ENCODE assay signal across 10 cellular contexts in genomic region chr6:44217332-44218143, GRCh38. TPM values are rescaled to one million over a fixed set of nuclear protein-coding genes. Genes with fewer than 3 reads are reported as not detected.
DNase-seq lines count a peak whose midpoint lies in the region; ATAC-seq, FAIRE-seq and TF ChIP-seq lines count a peak whose summit lies in the region.
"Had no signal": no experiment of that assay in that cellular context is flagged by ENCODE, and none has a peak within 500 bp of the region (broad histone marks: within the 10 kb centered on the region; RNA-seq: fewer than 3 reads in every experiment).

No MANE protein-coding gene starts in this region.

- no peak overlapping the region for H3K4me2 ChIP-seq in K562 (ENCODE audit: insufficient read depth, low read length)

- no TSS peak for BruUV-seq in K562 (replicated peaks; lab: Mats Ljungman, UMichigan)

- DNase-seq in HT1080 (ENCODE audit: low read depth) (peak; percentile 13), K562 (ENCODE audit: extremely low read depth in 1 of 4, low spot score in 3 of 4) (no peak), kidney tubule cell (ENCODE audit: low spot score) (peak; percentile 78), substantia nigra (lab: John Stamatoyannopoulos, UW) (peak in 38 of 49 donors; percentile 9 to 84 (median 43)), NCI-H187 (lab: John Stamatoyannopoulos, UW) (no peak)
- DNase-seq: activated CD8-positive, alpha-beta memory T cell treated with anti-CD3 and anti-CD28 coated beads, Interleukin-2, amount 50 U/mL, for 4 hours; stimulated activated CD4-positive, alpha-beta T cell treated with anti-CD3 and anti-CD28 coated beads, Interleukin-15, amount 100 ng/mL, for 24 hours had no signal

- no peak overlapping the region for H3K4me3 ChIP-seq in K562

- H3K4me1 ChIP-seq in K562 (replicated peaks in 1 of 2; ENCODE audit: control insufficient read depth in 2 of 2, insufficient read depth in 2 of 2, low read length in 2 of 2): peaks cover 43 to 50% of the 10 kb centered on the region in 2 experiments

- intact Hi-C loops in K562 (cut with micrococcal nuclease): no loop called here

- in situ Hi-C loops in K562 (cut with MboI): no loop called here

- no peaks in the 10 kb centered on the region for H3K9me1 ChIP-seq in K562 (ENCODE audit: control insufficient read depth, insufficient read depth, low read length)

- H3K27me3 ChIP-seq in K562 (ENCODE audit: control insufficient read depth in 2 of 2, insufficient read depth in 2 of 2, low read length in 2 of 2): no peaks in the 10 kb centered on the region

- 0 out of 3 replicates have a peak, but pooled peaks cover 2% of the 10 kb centered on the region for H3K79me2 ChIP-seq in K562 (ENCODE audit: control insufficient read depth, insufficient read depth, low read length)

- CTCF ChIA-PET in K562 (lab: Yijun Ruan, JAX; ENCODE audit: low intra/inter-chr PET ratio): no interaction called here

- H3K27ac ChIP-seq in K562 (ENCODE audit: extremely low read depth, low read depth, low read length) (no peak overlapping the region), substantia nigra (ENCODE audit: low read depth, low read length, poor library complexity, severe bottlenecking) (no peak overlapping the region)

- POLR2A ChIA-PET in K562 (lab: Yijun Ruan, JAX): interaction anchor here (0.6 to 2.0 kb wide), 7 partner anchors 8 to 544 kb away, joined by 3 to 11 read pairs (median 4); no protein-coding TSS in a partner anchor

- 81% methylated on average over 15 of the region's 16 CpGs for WGBS in K562 (ENCODE audit: insufficient coverage, low coverage, missing lambda C conversion rate)

- no peak for TF ChIP-seq CTCF in K562 (IDR thresholded peaks at IDR 0.05 in 2 of 3, conservative IDR thresholded peaks at IDR 0.05 in 1 of 3; ENCODE audit: insufficient read depth in 2 of 3, low read depth in 1 of 3, low read length in 3 of 3)

- H2AFZ ChIP-seq in K562 (ENCODE audit: low read depth, low read length): no peak overlapping the region

- TF ChIP-seq POLR2A in K562 (conservative IDR thresholded peaks at IDR 0.05): no peak

- no peaks in the 10 kb centered on the region for H3K9me3 ChIP-seq in K562 (replicated peaks; ENCODE audit: control insufficient read depth, insufficient read depth, low read depth, low read length)

- H3K9ac ChIP-seq in K562 (ENCODE audit: insufficient read depth in 1 of 2, low read depth in 2 of 2, low read length in 2 of 2): peak overlapping the region in 1 of 2 experiments; percentile 53; a peak in 1 of 4 replicates

- TF ChIP-seq EP300 in K562 (IDR thresholded peaks at IDR 0.05; ENCODE audit: low read length): no peak

- H3K36me3 ChIP-seq in K562 (ENCODE audit: control insufficient read depth, insufficient read depth, low read length): no peaks in the 10 kb centered on the region

- H4K20me1 ChIP-seq in K562 (replicated peaks; ENCODE audit: control insufficient read depth, insufficient read depth, low read length): no peaks in the 10 kb centered on the region

- FAIRE-seq in K562 (lab: Jason Lieb, UNC): no peak

- ATAC-seq in K562 (no peak), HG03571 (IDR thresholded peaks at IDR 0.05; ENCODE audit: unreplicated experiment) (no peak), GM21619 (IDR thresholded peaks at IDR 0.05; ENCODE audit: unreplicated experiment) (no peak), HG02852 (IDR thresholded peaks at IDR 0.05; ENCODE audit: unreplicated experiment) (no peak)

- no peak for TF ChIP-seq RAD21 in K562 (CRISPR knock-in tag; conservative IDR thresholded peaks at IDR 0.05 in 1 of 2, IDR thresholded peaks at IDR 0.05 in 1 of 2)

RNA-seq across cellular contexts. Expression of gene MYMX, which starts 0.8 kb away (rescaled TPM):
- total RNA-seq in HT1080 (2014; rRNA removed; shearing (Covaris generic)): not detected in 2 replicates
- not detected in 2 replicates for polyA plus RNA-seq in HT1080 (2015; cell fraction: cytosol; rRNA removed)
- not detected in 2 replicates for polyA plus RNA-seq in HT1080 (2015; cell fraction: nucleus; rRNA removed)
- not detected in 2 replicates for total RNA-seq in K562 (2011; cell fraction: chromatin; rRNA removed; ENCODE audit: low replicate concordance)
- total RNA-seq in K562 (2011; cell fraction: nucleolus; rRNA removed): not detected in 2 replicates
- total RNA-seq in K562 (2011; cell fraction: nucleoplasm; rRNA removed): not detected in 2 replicates
- total RNA-seq in K562 (2014; rRNA removed) (not detected in 2 replicates), K562 (2014; rRNA removed; fragmentation: Illumina TruSeq; extraction: Trizol) (not detected in 2 replicates), K562 (2015; rRNA removed; fragmentation: Illumina TruSeq; extraction: Trizol) (not detected in 2 replicates), K562 (2021) (not detected in 2 replicates)
- polyA plus RNA-seq in K562 (2011; rRNA removed) (0.12 TPM in 1 of 2 replicates, not detected in the other), K562 (2014; fragmentation: Illumina TruSeq; extraction: Trizol) (not detected in 2 replicates), K562 (2014; fragmentation: Nextera tagmentation; extraction: Ambion mirVana) (not detected), K562 (2014; rRNA removed) (0.12 TPM in 1 of 2 replicates, not detected in the other)
- polyA plus RNA-seq in K562 (2011; cell fraction: cytosol; rRNA removed): 0.12 TPM in 1 of 2 replicates, not detected in the other
- 0.20 TPM in 1 of 2 replicates, not detected in the other for polyA plus RNA-seq in K562 (2011; cell fraction: nucleus; rRNA removed)
- polyA plus RNA-seq in K562 (2012): 0.17 and 0.23 TPM in 2 replicates
- polyA minus RNA-seq in K562 (2011; rRNA and poly(A)+ RNA removed): not detected in 2 replicates
- polyA minus RNA-seq in K562 (2011; cell fraction: cytosol; rRNA and poly(A)+ RNA removed): not detected in 2 replicates
- 0.56 TPM in 1 of 2 replicates, not detected in the other for polyA minus RNA-seq in K562 (2011; cell fraction: nucleus; rRNA and poly(A)+ RNA removed)

RNA-seq across cellular contexts. Expression of gene SLC29A1, which starts 5.9 kb away (rescaled TPM):
- 55.2 and 78.8 TPM in 2 replicates for total RNA-seq in HT1080 (2014; rRNA removed; shearing (Covaris generic))
- polyA plus RNA-seq in HT1080 (2015; cell fraction: cytosol; rRNA removed): 53.9 and 62.8 TPM in 2 replicates
- 128 and 144 TPM in 2 replicates for polyA plus RNA-seq in HT1080 (2015; cell fraction: nucleus; rRNA removed)
- 171 and 379 TPM in 2 replicates for total RNA-seq in K562 (2011; cell fraction: chromatin; rRNA removed; ENCODE audit: low replicate concordance)
- 331 and 348 TPM in 2 replicates for total RNA-seq in K562 (2011; cell fraction: nucleolus; rRNA removed)
- total RNA-seq in K562 (2011; cell fraction: nucleoplasm; rRNA removed): 305 and 360 TPM in 2 replicates
- total RNA-seq in K562 (2014; rRNA removed): 57.7 and 89.5 TPM in 2 replicates
- 32.8 and 35.3 TPM in 2 replicates for total RNA-seq in K562 (2014; rRNA removed; fragmentation: Illumina TruSeq; extraction: Trizol)
- 43.2 and 44.3 TPM in 2 replicates for total RNA-seq in K562 (2015; rRNA removed; fragmentation: Illumina TruSeq; extraction: Trizol)
- total RNA-seq in K562 (2021): 103 and 107 TPM in 2 replicates
- polyA plus RNA-seq in K562 (2011; rRNA removed): 148 and 204 TPM in 2 replicates
- polyA plus RNA-seq in K562 (2011; cell fraction: cytosol; rRNA removed): 291 and 372 TPM in 2 replicates
- polyA plus RNA-seq in K562 (2011; cell fraction: nucleus; rRNA removed): 496 and 544 TPM in 2 replicates
- 90.3 and 112 TPM in 2 replicates for polyA plus RNA-seq in K562 (2012)
- 136 and 170 TPM in 2 replicates for polyA plus RNA-seq in K562 (2014; fragmentation: Illumina TruSeq; extraction: Trizol)
- 10 to 100 TPM; 18.9 to 42.0 TPM for polyA plus RNA-seq in K562 (2014; fragmentation: Nextera tagmentation; extraction: Ambion mirVana)
- polyA plus RNA-seq in K562 (2014; rRNA removed): 140 and 147 TPM in 2 replicates
- polyA minus RNA-seq in K562 (2011; rRNA and poly(A)+ RNA removed): 119 and 153 TPM in 2 replicates
- 67.5 and 84.3 TPM in 2 replicates for polyA minus RNA-seq in K562 (2011; cell fraction: cytosol; rRNA and poly(A)+ RNA removed)
- polyA minus RNA-seq in K562 (2011; cell fraction: nucleus; rRNA and poly(A)+ RNA removed): 71.0 and 95.0 TPM in 2 replicates

RNA-seq across cellular contexts. Expression of gene HSP90AB1, which starts 29.4 kb away (rescaled TPM):
- total RNA-seq in HT1080 (2014; rRNA removed; shearing (Covaris generic)): 1,711 and 1,925 TPM in 2 replicates
- polyA plus RNA-seq in HT1080 (2015; cell fraction: cytosol; rRNA removed): 1,157 and 1,362 TPM in 2 replicates
- 2,491 and 2,674 TPM in 2 replicates for polyA plus RNA-seq in HT1080 (2015; cell fraction: nucleus; rRNA removed)
- 266 and 322 TPM in 2 replicates for total RNA-seq in K562 (2011; cell fraction: chromatin; rRNA removed; ENCODE audit: low replicate concordance)
- 268 and 275 TPM in 2 replicates for total RNA-seq in K562 (2011; cell fraction: nucleolus; rRNA removed)
- total RNA-seq in K562 (2011; cell fraction: nucleoplasm; rRNA removed): 328 and 337 TPM in 2 replicates
- total RNA-seq in K562 (2014; rRNA removed) (2,052 and 2,390 TPM in 2 replicates), K562 (2014; rRNA removed; fragmentation: Illumina TruSeq; extraction: Trizol) (2,633 and 2,824 TPM in 2 replicates), K562 (2015; rRNA removed; fragmentation: Illumina TruSeq; extraction: Trizol) (2,220 and 2,262 TPM in 2 replicates), K562 (2021) (2,162 and 2,174 TPM in 2 replicates)
- polyA plus RNA-seq in K562 (2011; rRNA removed) (2,356 and 2,496 TPM in 2 replicates), K562 (2014; fragmentation: Illumina TruSeq; extraction: Trizol) (3,149 and 3,358 TPM in 2 replicates), K562 (2014; fragmentation: Nextera tagmentation; extraction: Ambion mirVana) (1,000 to 10,000 TPM; 1,975 to 2,865 TPM), K562 (2014; rRNA removed) (1,691 and 1,780 TPM in 2 replicates)
- 1,126 and 1,804 TPM in 2 replicates for polyA plus RNA-seq in K562 (2011; cell fraction: cytosol; rRNA removed)
- 568 and 703 TPM in 2 replicates for polyA plus RNA-seq in K562 (2011; cell fraction: nucleus; rRNA removed)
- 1,146 and 2,065 TPM in 2 replicates for polyA plus RNA-seq in K562 (2012)
- polyA minus RNA-seq in K562 (2011; rRNA and poly(A)+ RNA removed): 2,497 and 2,549 TPM in 2 replicates
- 1,081 and 1,374 TPM in 2 replicates for polyA minus RNA-seq in K562 (2011; cell fraction: cytosol; rRNA and poly(A)+ RNA removed)
- 111 and 287 TPM in 2 replicates for polyA minus RNA-seq in K562 (2011; cell fraction: nucleus; rRNA and poly(A)+ RNA removed)

RNA-seq across cellular contexts. Expression of gene SLC35B2, which starts 39.8 kb away (rescaled TPM):
- total RNA-seq in HT1080 (2014; rRNA removed; shearing (Covaris generic)): 123 and 127 TPM in 2 replicates
- 122 and 140 TPM in 2 replicates for polyA plus RNA-seq in HT1080 (2015; cell fraction: cytosol; rRNA removed)
- polyA plus RNA-seq in HT1080 (2015; cell fraction: nucleus; rRNA removed): 89.5 and 94.0 TPM in 2 replicates
- total RNA-seq in K562 (2011; cell fraction: chromatin; rRNA removed; ENCODE audit: low replicate concordance): 26.7 and 95.0 TPM in 2 replicates
- total RNA-seq in K562 (2011; cell fraction: nucleolus; rRNA removed): 138 and 143 TPM in 2 replicates
- total RNA-seq in K562 (2011; cell fraction: nucleoplasm; rRNA removed): 89.1 and 89.6 TPM in 2 replicates
- total RNA-seq in K562 (2014; rRNA removed): 43.6 and 59.3 TPM in 2 replicates
- total RNA-seq in K562 (2014; rRNA removed; fragmentation: Illumina TruSeq; extraction: Trizol): 31.1 and 38.8 TPM in 2 replicates
- 46.0 and 47.1 TPM in 2 replicates for total RNA-seq in K562 (2015; rRNA removed; fragmentation: Illumina TruSeq; extraction: Trizol)
- 53.1 and 54.3 TPM in 2 replicates for total RNA-seq in K562 (2021)
- 50.8 and 53.9 TPM in 2 replicates for polyA plus RNA-seq in K562 (2011; rRNA removed)
- polyA plus RNA-seq in K562 (2011; cell fraction: cytosol; rRNA removed): 78.9 and 125 TPM in 2 replicates
- 67.9 and 76.7 TPM in 2 replicates for polyA plus RNA-seq in K562 (2011; cell fraction: nucleus; rRNA removed)
- 57.9 and 70.2 TPM in 2 replicates for polyA plus RNA-seq in K562 (2012)
- polyA plus RNA-seq in K562 (2014; fragmentation: Illumina TruSeq; extraction: Trizol): 57.6 and 58.9 TPM in 2 replicates
- 10 to 100 TPM; 14.5 to 19.2 TPM for polyA plus RNA-seq in K562 (2014; fragmentation: Nextera tagmentation; extraction: Ambion mirVana)
- 59.1 and 61.8 TPM in 2 replicates for polyA plus RNA-seq in K562 (2014; rRNA removed)
- 23.7 and 34.2 TPM in 2 replicates for polyA minus RNA-seq in K562 (2011; rRNA and poly(A)+ RNA removed)
- 21.6 and 21.9 TPM in 2 replicates for polyA minus RNA-seq in K562 (2011; cell fraction: cytosol; rRNA and poly(A)+ RNA removed)
- polyA minus RNA-seq in K562 (2011; cell fraction: nucleus; rRNA and poly(A)+ RNA removed): 19.0 and 20.8 TPM in 2 replicates

RNA-seq across cellular contexts. Expression of gene NFKBIE, which starts 47.8 kb away (rescaled TPM):
- total RNA-seq in HT1080 (2014; rRNA removed; shearing (Covaris generic)): 11.4 and 12.5 TPM in 2 replicates
- 7.2 and 8.5 TPM in 2 replicates for polyA plus RNA-seq in HT1080 (2015; cell fraction: cytosol; rRNA removed)
- polyA plus RNA-seq in HT1080 (2015; cell fraction: nucleus; rRNA removed): 4.8 and 5.2 TPM in 2 replicates
- total RNA-seq in K562 (2011; cell fraction: chromatin; rRNA removed; ENCODE audit: low replicate concordance): 10.6 and 17.8 TPM in 2 replicates
- total RNA-seq in K562 (2011; cell fraction: nucleolus; rRNA removed): 11.2 and 14.0 TPM in 2 replicates
- 7.4 and 8.2 TPM in 2 replicates for total RNA-seq in K562 (2011; cell fraction: nucleoplasm; rRNA removed)
- total RNA-seq in K562 (2014; rRNA removed) (15.7 TPM in 2 replicates), K562 (2014; rRNA removed; fragmentation: Illumina TruSeq; extraction: Trizol) (11.6 and 11.7 TPM in 2 replicates), K562 (2015; rRNA removed; fragmentation: Illumina TruSeq; extraction: Trizol) (14.2 and 14.6 TPM in 2 replicates), K562 (2021) (14.0 and 16.4 TPM in 2 replicates)
- polyA plus RNA-seq in K562 (2011; rRNA removed) (11.9 and 12.3 TPM in 2 replicates), K562 (2014; fragmentation: Illumina TruSeq; extraction: Trizol) (10.0 and 12.3 TPM in 2 replicates), K562 (2014; fragmentation: Nextera tagmentation; extraction: Ambion mirVana) (1 to 10 TPM; 2.1 to 2.9 TPM), K562 (2014; rRNA removed) (10.2 and 11.6 TPM in 2 replicates)
- 10.4 and 28.2 TPM in 2 replicates for polyA plus RNA-seq in K562 (2011; cell fraction: cytosol; rRNA removed)
- polyA plus RNA-seq in K562 (2011; cell fraction: nucleus; rRNA removed): 9.7 and 14.7 TPM in 2 replicates
- 11.2 and 13.6 TPM in 2 replicates for polyA plus RNA-seq in K562 (2012)
- 8.3 and 9.5 TPM in 2 replicates for polyA minus RNA-seq in K562 (2011; rRNA and poly(A)+ RNA removed)
- 9.4 and 10.1 TPM in 2 replicates for polyA minus RNA-seq in K562 (2011; cell fraction: cytosol; rRNA and poly(A)+ RNA removed)
- 12.0 and 12.9 TPM in 2 replicates for polyA minus RNA-seq in K562 (2011; cell fraction: nucleus; rRNA and poly(A)+ RNA removed)

Comparison
In these comparisons a context has a peak if more than half of its experiments do, and no peak if none do; other contexts are left out.
1. DNase-seq: peak in HT1080 (single experiment), kidney tubule cell (single experiment) and substantia nigra (38 of 49); none in K562 (0 of 4) and NCI-H187 (0 of 2).